In the genomic region with DNA sequence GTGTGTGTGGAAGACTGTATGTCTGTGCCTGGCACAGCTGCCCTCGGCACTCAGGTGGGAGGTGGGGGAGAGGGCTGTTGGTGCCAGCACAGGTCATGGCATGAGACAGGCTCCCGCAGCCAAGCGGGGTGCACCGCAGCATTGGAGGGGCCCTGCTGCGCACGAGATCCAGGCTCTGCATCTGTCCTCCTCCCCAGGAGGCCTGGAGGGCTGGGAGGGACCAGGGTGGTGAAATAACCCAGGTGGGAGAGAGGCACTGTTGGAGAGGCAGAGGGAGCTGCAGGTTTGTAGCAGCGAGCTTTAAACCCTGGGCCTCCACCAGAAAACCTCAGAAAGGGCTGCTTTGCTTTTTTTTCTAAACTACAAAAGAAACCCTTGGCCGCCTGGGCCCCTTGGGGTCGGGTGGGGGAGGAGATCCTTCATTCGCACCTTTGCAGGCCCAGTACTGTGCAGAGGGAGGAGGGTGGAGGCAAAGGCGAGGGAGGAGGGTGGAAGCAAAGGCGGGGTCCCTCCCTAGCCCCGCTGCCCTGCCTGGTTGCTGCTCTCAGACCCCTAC, we compare ENCODE assay signal across 1 cellular context.
TF ChIP-seq lines count a peak whose summit lies in the region.

No MANE protein-coding gene starts in this region.

TF ChIP-seq in K562, 482 proteins besides CTCF, POLR2A, EP300 and RAD21 (continued from another document):
- TF ChIP-seq, protein P1, sequence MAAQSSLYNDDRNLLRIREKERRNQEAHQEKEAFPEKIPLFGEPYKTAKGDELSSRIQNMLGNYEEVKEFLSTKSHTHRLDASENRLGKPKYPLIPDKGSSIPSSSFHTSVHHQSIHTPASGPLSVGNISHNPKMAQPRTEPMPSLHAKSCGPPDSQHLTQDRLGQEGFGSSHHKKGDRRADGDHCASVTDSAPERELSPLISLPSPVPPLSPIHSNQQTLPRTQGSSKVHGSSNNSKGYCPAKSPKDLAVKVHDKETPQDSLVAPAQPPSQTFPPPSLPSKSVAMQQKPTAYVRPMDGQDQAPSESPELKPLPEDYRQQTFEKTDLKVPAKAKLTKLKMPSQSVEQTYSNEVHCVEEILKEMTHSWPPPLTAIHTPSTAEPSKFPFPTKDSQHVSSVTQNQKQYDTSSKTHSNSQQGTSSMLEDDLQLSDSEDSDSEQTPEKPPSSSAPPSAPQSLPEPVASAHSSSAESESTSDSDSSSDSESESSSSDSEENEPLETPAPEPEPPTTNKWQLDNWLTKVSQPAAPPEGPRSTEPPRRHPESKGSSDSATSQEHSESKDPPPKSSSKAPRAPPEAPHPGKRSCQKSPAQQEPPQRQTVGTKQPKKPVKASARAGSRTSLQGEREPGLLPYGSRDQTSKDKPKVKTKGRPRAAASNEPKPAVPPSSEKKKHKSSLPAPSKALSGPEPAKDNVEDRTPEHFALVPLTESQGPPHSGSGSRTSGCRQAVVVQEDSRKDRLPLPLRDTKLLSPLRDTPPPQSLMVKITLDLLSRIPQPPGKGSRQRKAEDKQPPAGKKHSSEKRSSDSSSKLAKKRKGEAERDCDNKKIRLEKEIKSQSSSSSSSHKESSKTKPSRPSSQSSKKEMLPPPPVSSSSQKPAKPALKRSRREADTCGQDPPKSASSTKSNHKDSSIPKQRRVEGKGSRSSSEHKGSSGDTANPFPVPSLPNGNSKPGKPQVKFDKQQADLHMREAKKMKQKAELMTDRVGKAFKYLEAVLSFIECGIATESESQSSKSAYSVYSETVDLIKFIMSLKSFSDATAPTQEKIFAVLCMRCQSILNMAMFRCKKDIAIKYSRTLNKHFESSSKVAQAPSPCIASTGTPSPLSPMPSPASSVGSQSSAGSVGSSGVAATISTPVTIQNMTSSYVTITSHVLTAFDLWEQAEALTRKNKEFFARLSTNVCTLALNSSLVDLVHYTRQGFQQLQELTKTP (IDR thresholded peaks at IDR 0.05; ENCODE audit: low read depth in 1 of 2, partially characterized antibody in 2 of 2): no peak
